Comparison of ENCODE assay signal across 11 cellular contexts in genomic region chr14:105317546-105317945, GRCh38. TPM values are rescaled to one million over a fixed set of nuclear protein-coding genes. Genes with fewer than 3 reads are reported as not detected.
DNase-seq lines count a peak whose midpoint lies in the region; ATAC-seq and TF ChIP-seq lines count a peak whose summit lies in the region.
"Had no signal": no experiment of that assay in that cellular context is flagged by ENCODE, and none has a peak within 500 bp of the region (broad histone marks: within the 10 kb centered on the region; RNA-seq: fewer than 3 reads in every experiment).

No MANE protein-coding gene starts in this region.

- ATAC-seq in SK-N-SH treated with all-trans-retinoic acid at 6 μM for 48 hours: no peak
- ATAC-seq in HG03521 (IDR thresholded peaks at IDR 0.05; ENCODE audit: unreplicated experiment): no peak
- ATAC-seq in HG02588 (IDR thresholded peaks at IDR 0.05; ENCODE audit: unreplicated experiment): no peak
- ATAC-seq in activated T-cell treated with anti-CD3 and anti-CD28 coated beads, Interleukin-2, amount 50 U/mL, for 72 hours (replicated peaks in 1 of 2): no peak

- no peaks in the 10 kb centered on the region for H3K36me3 ChIP-seq in SK-N-SH (replicated peaks in 1 of 2; ENCODE audit: control insufficient read depth in 1 of 2, insufficient read depth in 2 of 2, low read length in 1 of 2)
- H3K36me3 ChIP-seq in adrenal gland (replicated peaks in 1 of 2): no peaks in the 10 kb centered on the region

- H3K4me3 Mint-ChIP-seq in activated T-cell treated with anti-CD3 and anti-CD28 coated beads, Interleukin-2, amount 50 U/mL, for 72 hours: peak overlapping the region in 1 of 2 donors; percentile 29

- no peak for TF ChIP-seq EP300 in SK-N-SH (IDR thresholded peaks at IDR 0.05; ENCODE audit: borderline replicate concordance in 1 of 2, low read depth in 1 of 2, low read length in 1 of 2)

- H3K9me3 ChIP-seq in SK-N-SH (no peaks in the 10 kb centered on the region), adrenal gland (replicated peaks in 1 of 3) (no peaks in the 10 kb centered on the region)

- 71% methylated on average over 5 of the region's 11 CpGs for WGBS in SK-N-SH (ENCODE audit: low lambda C conversion rate)
- WGBS in adrenal gland, 4 donors: 5 to 23% (median 15%) methylated on average over 4 to 11 of the region's 11 CpGs

- H3F3A ChIP-seq in SK-N-SH (replicated peaks; ENCODE audit: insufficient read depth): peaks cover 3% of the 10 kb centered on the region

- no peaks in the 10 kb centered on the region for H3K9me3 Mint-ChIP-seq in activated T-cell treated with anti-CD3 and anti-CD28 coated beads, Interleukin-2, amount 50 U/mL, for 72 hours

- no peak overlapping the region for H3K27ac Mint-ChIP-seq in activated T-cell treated with anti-CD3 and anti-CD28 coated beads, Interleukin-2, amount 50 U/mL, for 72 hours
- H3K27ac Mint-ChIP-seq: activated naive CD8-positive, alpha-beta T cell had no signal

- DNase-seq in SK-N-SH: peak; percentile 31
- DNase-seq in adrenal gland: peak in 6 of 7 donors; percentile 62 to 77 (median 76)
- DNase-seq in kidney tubule cell (ENCODE audit: low spot score): peak; percentile 69
- peak; percentile 66 for DNase-seq in superior temporal gyrus (ENCODE audit: extremely low spot score)
- DNase-seq in activated T-cell treated with anti-CD3 and anti-CD28 coated beads, Interleukin-2, amount 50 U/mL, for 72 hours: no peak
- DNase-seq: 8988T, MM.1S had no signal

- no peak overlapping the region for H2AFZ ChIP-seq in SK-N-SH (ENCODE audit: low read depth)

- peak in 1 of 2 donors; percentile 13 for TF ChIP-seq POLR2A in adrenal gland (IDR thresholded peaks at IDR 0.05)

- H3K9me2 ChIP-seq in SK-N-SH: no peaks in the 10 kb centered on the region

- H3K27me3 Mint-ChIP-seq in activated T-cell treated with anti-CD3 and anti-CD28 coated beads, Interleukin-2, amount 50 U/mL, for 72 hours (ENCODE audit: low read depth): no peaks in the 10 kb centered on the region
- H3K27me3 Mint-ChIP-seq: activated naive CD8-positive, alpha-beta T cell had no signal

- H3K4me2 ChIP-seq in SK-N-SH: peak overlapping the region; percentile 98; the same call in 1 of the 2 replicates

- CTCF ChIA-PET in SK-N-SH (lab: Yijun Ruan, JAX): interaction anchor here (0.9 to 1.4 kb wide), 3 partner anchors 20 to 53 kb away, joined by 3 read pairs; no protein-coding TSS in a partner anchor

- H3K4me3 ChIP-seq in SK-N-SH (ENCODE audit: low read depth in 2 of 2, low read length in 1 of 2): no peak overlapping the region
- H3K4me3 ChIP-seq in adrenal gland: peak overlapping the region in 1 of 4 donors; percentile 31

- peaks cover 0 to 1% of the 10 kb centered on the region in 2 donors for H3K36me3 Mint-ChIP-seq in activated T-cell treated with anti-CD3 and anti-CD28 coated beads, Interleukin-2, amount 50 U/mL, for 72 hours (ENCODE audit: insufficient read depth in 2 of 2)
- H3K36me3 Mint-ChIP-seq: activated naive CD8-positive, alpha-beta T cell had no signal

- TF ChIP-seq RAD21 in SK-N-SH (IDR thresholded peaks at IDR 0.05; ENCODE audit: low read length): no peak

- peaks cover 44% of the 10 kb centered on the region for H3K4me1 Mint-ChIP-seq in activated T-cell treated with anti-CD3 and anti-CD28 coated beads, Interleukin-2, amount 50 U/mL, for 72 hours (ENCODE audit: low read depth)

- H3K27me3 ChIP-seq in SK-N-SH (ENCODE audit: insufficient read depth) (no peaks in the 10 kb centered on the region), adrenal gland (no peaks in the 10 kb centered on the region)

- no peak overlapping the region; a peak in 1 of 4 replicates for H3K27ac ChIP-seq in SK-N-SH (ENCODE audit: low read depth in 2 of 2, low read length in 1 of 2)
- peak overlapping the region in 4 of 5 donors; percentile 43 to 80 (median 56) for H3K27ac ChIP-seq in adrenal gland

- POLR2A ChIA-PET in SK-N-SH (lab: Yijun Ruan, JAX): no interaction called here

- no peak overlapping the region for H3K9ac ChIP-seq in SK-N-SH

- peaks cover 73% of the 10 kb centered on the region for H3K79me2 ChIP-seq in SK-N-SH (ENCODE audit: insufficient read depth)

- intact Hi-C loops in adrenal gland (cut with DNase I): loop anchor here in 1 of 2 donors (5.0 kb wide), 1 partner anchor 35 kb away; no protein-coding TSS in a partner anchor

- H3K4me1 ChIP-seq in SK-N-SH (ENCODE audit: control insufficient read depth in 1 of 2, insufficient read depth in 2 of 2, low read depth in 1 of 2, low read length in 1 of 2) (peaks cover 0 to 25% of the 10 kb centered on the region in 2 experiments; a peak in 1 of 4 replicates), adrenal gland (replicated peaks in 1 of 2) (peaks cover 27 to 38% of the 10 kb centered on the region in 2 donors)

- no peak for TF ChIP-seq CTCF in SK-N-SH (IDR thresholded peaks at IDR 0.05)
- peak in 5 of 6 experiments; percentile 13 to 47 (median 21) for TF ChIP-seq CTCF in adrenal gland (IDR thresholded peaks at IDR 0.05)

- H4K20me1 ChIP-seq in SK-N-SH (ENCODE audit: insufficient read depth): peaks cover 41% of the 10 kb centered on the region

TF ChIP-seq in SK-N-SH, 30 proteins besides CTCF, POLR2A, EP300 and RAD21 (continues in another document):
- TF ChIP-seq RXRA (IDR thresholded peaks at IDR 0.05; ENCODE audit: borderline replicate concordance, low read depth) (no peak), FOXM1 (IDR thresholded peaks at IDR 0.05; ENCODE audit: low read depth) (no peak), RCOR1 (IDR thresholded peaks at IDR 0.05; ENCODE audit: low read length) (no peak), SMC3 (IDR thresholded peaks at IDR 0.05; ENCODE audit: low read depth, low read length) (no peak), TCF12 (IDR thresholded peaks at IDR 0.05) (no peak), YY1 (IDR thresholded peaks at IDR 0.05; ENCODE audit: low read depth) (no peak)
- TF ChIP-seq, protein P1, sequence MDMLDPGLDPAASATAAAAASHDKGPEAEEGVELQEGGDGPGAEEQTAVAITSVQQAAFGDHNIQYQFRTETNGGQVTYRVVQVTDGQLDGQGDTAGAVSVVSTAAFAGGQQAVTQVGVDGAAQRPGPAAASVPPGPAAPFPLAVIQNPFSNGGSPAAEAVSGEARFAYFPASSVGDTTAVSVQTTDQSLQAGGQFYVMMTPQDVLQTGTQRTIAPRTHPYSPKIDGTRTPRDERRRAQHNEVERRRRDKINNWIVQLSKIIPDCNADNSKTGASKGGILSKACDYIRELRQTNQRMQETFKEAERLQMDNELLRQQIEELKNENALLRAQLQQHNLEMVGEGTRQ (IDR thresholded peaks at IDR 0.05; ENCODE audit: borderline replicate concordance, low read depth, low read length): no peak
- TF ChIP-seq, protein P2, sequence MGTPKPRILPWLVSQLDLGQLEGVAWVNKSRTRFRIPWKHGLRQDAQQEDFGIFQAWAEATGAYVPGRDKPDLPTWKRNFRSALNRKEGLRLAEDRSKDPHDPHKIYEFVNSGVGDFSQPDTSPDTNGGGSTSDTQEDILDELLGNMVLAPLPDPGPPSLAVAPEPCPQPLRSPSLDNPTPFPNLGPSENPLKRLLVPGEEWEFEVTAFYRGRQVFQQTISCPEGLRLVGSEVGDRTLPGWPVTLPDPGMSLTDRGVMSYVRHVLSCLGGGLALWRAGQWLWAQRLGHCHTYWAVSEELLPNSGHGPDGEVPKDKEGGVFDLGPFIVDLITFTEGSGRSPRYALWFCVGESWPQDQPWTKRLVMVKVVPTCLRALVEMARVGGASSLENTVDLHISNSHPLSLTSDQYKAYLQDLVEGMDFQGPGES (IDR thresholded peaks at IDR 0.05; ENCODE audit: low read depth, low read length): no peak

TF ChIP-seq in SK-N-SH treated with all-trans-retinoic acid at 6 μM for 48 hours, 23 proteins besides CTCF, POLR2A, EP300 and RAD21 (continues in another document):
- TF ChIP-seq ZFP30 (CRISPR knock-in tag; IDR thresholded peaks at IDR 0.05): no peak
- no peak for TF ChIP-seq OSR1 (CRISPR knock-in tag; IDR thresholded peaks at IDR 0.05)
- TF ChIP-seq PPARA (CRISPR knock-in tag; IDR thresholded peaks at IDR 0.05; ENCODE audit: borderline replicate concordance): no peak
- TF ChIP-seq, protein P3, sequence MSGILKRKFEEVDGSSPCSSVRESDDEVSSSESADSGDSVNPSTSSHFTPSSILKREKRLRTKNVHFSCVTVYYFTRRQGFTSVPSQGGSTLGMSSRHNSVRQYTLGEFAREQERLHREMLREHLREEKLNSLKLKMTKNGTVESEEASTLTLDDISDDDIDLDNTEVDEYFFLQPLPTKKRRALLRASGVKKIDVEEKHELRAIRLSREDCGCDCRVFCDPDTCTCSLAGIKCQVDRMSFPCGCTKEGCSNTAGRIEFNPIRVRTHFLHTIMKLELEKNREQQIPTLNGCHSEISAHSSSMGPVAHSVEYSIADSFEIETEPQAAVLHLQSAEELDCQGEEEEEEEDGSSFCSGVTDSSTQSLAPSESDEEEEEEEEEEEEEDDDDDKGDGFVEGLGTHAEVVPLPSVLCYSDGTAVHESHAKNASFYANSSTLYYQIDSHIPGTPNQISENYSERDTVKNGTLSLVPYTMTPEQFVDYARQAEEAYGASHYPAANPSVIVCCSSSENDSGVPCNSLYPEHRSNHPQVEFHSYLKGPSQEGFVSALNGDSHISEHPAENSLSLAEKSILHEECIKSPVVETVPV (CRISPR knock-in tag; IDR thresholded peaks at IDR 0.05): no peak

RNA-seq across cellular contexts. Expression of gene PACS2, which starts 3.0 kb away (rescaled TPM):
- polyA plus RNA-seq in SK-N-SH (2012; rRNA removed): 27.4 and 42.7 TPM in 2 replicates
- 17.6 and 26.9 TPM in 2 replicates for polyA plus RNA-seq in SK-N-SH (2012; cell fraction: cytosol; rRNA removed)
- 174 and 202 TPM in 2 replicates for polyA plus RNA-seq in SK-N-SH (2012; cell fraction: nucleus; rRNA removed)
- total RNA-seq in adrenal gland: 100 to 1,000 TPM in 3 of 8 donors, 10 to 100 TPM in 5; 39.6 to 112 (median 81.1) TPM
- polyA plus RNA-seq in adrenal gland: 100 to 1,000 TPM in 1 of 3 donors, 10 to 100 TPM in 2; 20.4 to 221 (median 94.2) TPM
- 10 to 100 TPM; 36.5 to 44.9 TPM for total RNA-seq in activated T-cell treated with anti-CD3 and anti-CD28 coated beads, Interleukin-2, amount 50 U/mL, for 72 hours

RNA-seq across cellular contexts. Expression of gene BRF1, which starts 16.7 kb away (rescaled TPM):
- polyA plus RNA-seq in SK-N-SH (2012; rRNA removed) (10.2 and 15.7 TPM in 2 replicates), adrenal gland (10 to 100 TPM; 20.0 to 94.3 (median 35.8) TPM)
- 6.7 and 10.4 TPM in 2 replicates for polyA plus RNA-seq in SK-N-SH (2012; cell fraction: cytosol; rRNA removed)
- polyA plus RNA-seq in SK-N-SH (2012; cell fraction: nucleus; rRNA removed): 48.8 and 58.4 TPM in 2 replicates
- total RNA-seq in adrenal gland: 10 to 100 TPM; 20.0 to 96.9 (median 40.3) TPM
- 10 to 100 TPM; 31.3 to 34.5 TPM for total RNA-seq in activated T-cell treated with anti-CD3 and anti-CD28 coated beads, Interleukin-2, amount 50 U/mL, for 72 hours

Comparison
In these comparisons a context has a peak if more than half of its experiments do, and no peak if none do; other contexts are left out.
1. DNase-seq: peak in SK-N-SH (single experiment), adrenal gland (6 of 7), kidney tubule cell (single experiment) and superior temporal gyrus (single experiment); none in activated T-cell treated with anti-CD3 and anti-CD28 coated beads, Interleukin-2, amount 50 U/mL, for 72 hours (0 of 2).
2. H3K27ac ChIP-seq: peak in adrenal gland (4 of 5); none in SK-N-SH (0 of 2).